1 cellular context compared by ENCODE assay signal in genomic region chr1:1329304-1330210, GRCh38.
TF ChIP-seq lines count a peak whose summit lies in the region.

No MANE protein-coding gene starts in this region.

TF ChIP-seq in WTC11, 78 proteins besides CTCF, POLR2A, EP300 and RAD21 (continued from another document):
- TF ChIP-seq TCF7 (CRISPR knock-in tag; IDR thresholded peaks at IDR 0.05; ENCODE audit: low read depth) (peak; percentile 64; the same call in 1 of the 2 replicates), FOXP1 (CRISPR knock-in tag; IDR thresholded peaks at IDR 0.05; ENCODE audit: borderline replicate concordance) (0 out of 2 replicates have a peak, but pooled peaks have one; percentile 66), CREB1 (CRISPR knock-in tag; IDR thresholded peaks at IDR 0.05) (no peak), ATF3 (CRISPR knock-in tag; conservative IDR thresholded peaks at IDR 0.05) (peak; percentile 55; the same call in 1 of the 2 replicates), ZNF121 (CRISPR knock-in tag; IDR thresholded peaks at IDR 0.05) (peak; percentile 20; the same call in 1 of the 2 replicates)
